In genomic region chr1:199399996-199400714, GRCh38 we compare ENCODE assay signal across 1 cellular context.
A peak's percentile ranks its signal among the peaks of the same experiment; 100 is the strongest.
TF ChIP-seq lines count a peak whose summit lies in the region.

No MANE protein-coding gene starts in this region.

TF ChIP-seq in GM12878, 131 proteins besides CTCF, POLR2A, EP300 and RAD21 (continued from another document):
- TF ChIP-seq ZBTB40 (IDR thresholded peaks at IDR 0.05; ENCODE audit: borderline replicate concordance) = no peak
- TF ChIP-seq WRNIP1 (IDR thresholded peaks at IDR 0.05; ENCODE audit: borderline replicate concordance, low read depth, low read length) = no peak
- TF ChIP-seq BHLHE40 (IDR thresholded peaks at IDR 0.05; ENCODE audit: borderline replicate concordance in 1 of 2, low read depth in 2 of 2, low read length in 1 of 2) = no peak
- no peak for TF ChIP-seq NR2C2 (IDR thresholded peaks at IDR 0.05; ENCODE audit: borderline replicate concordance, control insufficient read depth, insufficient read length, low read depth)
- TF ChIP-seq MTA2 (IDR thresholded peaks at IDR 0.05; ENCODE audit: low read depth) = peak; percentile 75
- no peak for TF ChIP-seq ATF7 (IDR thresholded peaks at IDR 0.05; ENCODE audit: low read depth)
- TF ChIP-seq GATAD2B (conservative IDR thresholded peaks at IDR 0.05; ENCODE audit: low read depth) = no peak
- peak; percentile 61 for TF ChIP-seq IKZF1 (conservative IDR thresholded peaks at IDR 0.05)
- no peak for TF ChIP-seq E4F1 (IDR thresholded peaks at IDR 0.05; ENCODE audit: borderline replicate concordance, partially characterized antibody)
- TF ChIP-seq BCL3 (IDR thresholded peaks at IDR 0.05; ENCODE audit: borderline replicate concordance, insufficient read depth, low read depth, low read length, poor library complexity, severe bottlenecking) = no peak
- TF ChIP-seq CBX5 (IDR thresholded peaks at IDR 0.05; ENCODE audit: low read depth) = 0 out of 2 replicates have a peak, but pooled peaks have one; percentile 26
- no peak for TF ChIP-seq KDM1A (IDR thresholded peaks at IDR 0.05; ENCODE audit: borderline replicate concordance)
- TF ChIP-seq FOXM1 (IDR thresholded peaks at IDR 0.05; ENCODE audit: low read depth, low read length) = no peak
- TF ChIP-seq, protein P1, sequence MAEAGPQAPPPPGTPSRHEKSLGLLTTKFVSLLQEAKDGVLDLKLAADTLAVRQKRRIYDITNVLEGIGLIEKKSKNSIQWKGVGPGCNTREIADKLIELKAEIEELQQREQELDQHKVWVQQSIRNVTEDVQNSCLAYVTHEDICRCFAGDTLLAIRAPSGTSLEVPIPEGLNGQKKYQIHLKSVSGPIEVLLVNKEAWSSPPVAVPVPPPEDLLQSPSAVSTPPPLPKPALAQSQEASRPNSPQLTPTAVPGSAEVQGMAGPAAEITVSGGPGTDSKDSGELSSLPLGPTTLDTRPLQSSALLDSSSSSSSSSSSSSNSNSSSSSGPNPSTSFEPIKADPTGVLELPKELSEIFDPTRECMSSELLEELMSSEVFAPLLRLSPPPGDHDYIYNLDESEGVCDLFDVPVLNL (IDR thresholded peaks at IDR 0.05; ENCODE audit: low read depth, low read length) = no peak
- TF ChIP-seq TCF12 (IDR thresholded peaks at IDR 0.05; ENCODE audit: low read depth, low read length) = no peak
- no peak for TF ChIP-seq HCFC1 (IDR thresholded peaks at IDR 0.05; ENCODE audit: low read length)
- TF ChIP-seq JUNB (IDR thresholded peaks at IDR 0.05) = peak; percentile 41
- no peak for TF ChIP-seq YBX1 (IDR thresholded peaks at IDR 0.05)
- TF ChIP-seq IRF4 (IDR thresholded peaks at IDR 0.05; ENCODE audit: low read depth, low read length) = 0 out of 2 replicates have a peak, but pooled peaks have one; percentile 36
- TF ChIP-seq POLR2AphosphoS2 (IDR thresholded peaks at IDR 0.05; ENCODE audit: low read depth, low read length) = no peak
- TF ChIP-seq SREBF1 (IDR thresholded peaks at IDR 0.05; ENCODE audit: low read length) = no peak
- no peak for TF ChIP-seq ZZZ3 (IDR thresholded peaks at IDR 0.05; ENCODE audit: control insufficient read depth, insufficient read length, low read depth)
- no peak for TF ChIP-seq MXI1 (IDR thresholded peaks at IDR 0.05; ENCODE audit: low read depth, low read length)
- no peak for TF ChIP-seq CREM (IDR thresholded peaks at IDR 0.05; ENCODE audit: low read depth)
- peak; percentile 86 to 88 for TF ChIP-seq IKZF2 (IDR thresholded peaks at IDR 0.05)
- no peak for TF ChIP-seq ATF3 (IDR thresholded peaks at IDR 0.05; ENCODE audit: borderline replicate concordance, extremely low read depth, low read depth, low read length)
- no peak for TF ChIP-seq RAD51 (IDR thresholded peaks at IDR 0.05)
- no peak for TF ChIP-seq BRCA1 (IDR thresholded peaks at IDR 0.05; ENCODE audit: low read depth, low read length)
- TF ChIP-seq NBN (IDR thresholded peaks at IDR 0.05) = 0 out of 2 replicates have a peak, but pooled peaks have one; percentile 63
- no peak for TF ChIP-seq STAT3 (IDR thresholded peaks at IDR 0.05; ENCODE audit: low read depth, low read length)
- TF ChIP-seq ESRRA (IDR thresholded peaks at IDR 0.05; ENCODE audit: low read length) = no peak
- no peak for TF ChIP-seq NR2C1 (IDR thresholded peaks at IDR 0.05)
- TF ChIP-seq CEBPB (IDR thresholded peaks at IDR 0.05; ENCODE audit: borderline replicate concordance in 1 of 2, low read depth in 2 of 2, low read length in 2 of 2) = no peak
- TF ChIP-seq SMAD1 (IDR thresholded peaks at IDR 0.05; ENCODE audit: low read depth, partially characterized antibody) = no peak
- no peak for TF ChIP-seq ZBTB4 (CRISPR knock-in tag; IDR thresholded peaks at IDR 0.05)
- no peak for TF ChIP-seq SRF (IDR thresholded peaks at IDR 0.05; ENCODE audit: low read depth in 2 of 2, low read length in 2 of 2)
- no peak for TF ChIP-seq ZNF274 (IDR thresholded peaks at IDR 0.05; ENCODE audit: insufficient read depth, insufficient read length)
- TF ChIP-seq, protein P2, sequence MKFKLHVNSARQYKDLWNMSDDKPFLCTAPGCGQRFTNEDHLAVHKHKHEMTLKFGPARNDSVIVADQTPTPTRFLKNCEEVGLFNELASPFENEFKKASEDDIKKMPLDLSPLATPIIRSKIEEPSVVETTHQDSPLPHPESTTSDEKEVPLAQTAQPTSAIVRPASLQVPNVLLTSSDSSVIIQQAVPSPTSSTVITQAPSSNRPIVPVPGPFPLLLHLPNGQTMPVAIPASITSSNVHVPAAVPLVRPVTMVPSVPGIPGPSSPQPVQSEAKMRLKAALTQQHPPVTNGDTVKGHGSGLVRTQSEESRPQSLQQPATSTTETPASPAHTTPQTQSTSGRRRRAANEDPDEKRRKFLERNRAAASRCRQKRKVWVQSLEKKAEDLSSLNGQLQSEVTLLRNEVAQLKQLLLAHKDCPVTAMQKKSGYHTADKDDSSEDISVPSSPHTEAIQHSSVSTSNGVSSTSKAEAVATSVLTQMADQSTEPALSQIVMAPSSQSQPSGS (IDR thresholded peaks at IDR 0.05; ENCODE audit: low read length) = peak; percentile 44; the same call in 1 of the 2 replicates
- no peak for TF ChIP-seq POU2F2 (IDR thresholded peaks at IDR 0.05; ENCODE audit: borderline replicate concordance, low read depth, low read length)
- TF ChIP-seq HDAC6 (IDR thresholded peaks at IDR 0.05; ENCODE audit: unreplicated experiment) = no peak
- peak; percentile 74 for TF ChIP-seq NFIC (IDR thresholded peaks at IDR 0.05; ENCODE audit: low read depth, low read length)
- no peak for TF ChIP-seq SKIL (IDR thresholded peaks at IDR 0.05; ENCODE audit: low read depth, poor library complexity, severe bottlenecking)
TF ChIP-seq in GM12878: peak in this region for 18.
